17 cellular contexts compared by ENCODE assay signal in genomic region chr3:83514130-83514914, GRCh38.
DNase-seq lines count a peak whose midpoint lies in the region; ATAC-seq and TF ChIP-seq lines count a peak whose summit lies in the region.
"Had no signal": no experiment of that assay in that cellular context is flagged by ENCODE, and none has a peak within 500 bp of the region (broad histone marks: within the 10 kb centered on the region; RNA-seq: fewer than 3 reads in every experiment).

No MANE protein-coding gene starts in this region.

- no peaks in the 10 kb centered on the region for H3K4me1 ChIP-seq in CD8-positive, alpha-beta memory T cell (ENCODE audit: insufficient read depth, low read length)

- POLR2A ChIA-PET in CD8-positive, alpha-beta memory T cell (lab: Charles Lee) = interaction anchor here (0.7 kb wide), 1 partner anchor 284 kb away, joined by 3 read pairs; no protein-coding TSS in a partner anchor

- H3K27me3 ChIP-seq in MG63 (no peaks in the 10 kb centered on the region), brain microvascular endothelial cell (replicated peaks) (no peaks in the 10 kb centered on the region)
- no peaks in the 10 kb centered on the region for H3K27me3 ChIP-seq in CD8-positive, alpha-beta memory T cell (ENCODE audit: insufficient read depth, low read length, poor library complexity, severe bottlenecking)
- H3K27me3 ChIP-seq: neural progenitor cell had no signal

- no peak overlapping the region for H3K27ac Mint-ChIP-seq in activated T-helper 1 cell treated with anti-CD3 and anti-CD28 coated beads, Interleukin-12 subunit alpha, Interleukin-12 subunit beta, Interleukin-2, Interleukin-4 antibody, amounts not matched to agents 30 ng/mL and 10 ng/mL and 1 ng/mL, durations not matched to agents 14 hours and 24 hours and 36 hours
- peak overlapping the region in 1 of 8 donors; percentile 22 for H3K27ac Mint-ChIP-seq in CD8-positive, alpha-beta memory T cell
- H3K27ac Mint-ChIP-seq: neural progenitor cell, T-cell had no signal

- no peak for ATAC-seq in HG03439 (IDR thresholded peaks at IDR 0.05; ENCODE audit: unreplicated experiment)
- ATAC-seq: HCT116, right cardiac atrium, T-cell had no signal

- H3K27ac ChIP-seq in brain microvascular endothelial cell = no peak overlapping the region
- H3K27ac ChIP-seq in CD8-positive, alpha-beta memory T cell (ENCODE audit: low read depth, low read length) = no peak overlapping the region
- H3K27ac ChIP-seq: neural progenitor cell had no signal

- H3K4me3 ChIP-seq in MG63 = no peak overlapping the region
- no peak overlapping the region for H3K4me3 ChIP-seq in brain microvascular endothelial cell (ENCODE audit: low read depth, low read length)
- no peak overlapping the region for H3K4me3 ChIP-seq in CD8-positive, alpha-beta memory T cell (ENCODE audit: low read length)
- H3K4me3 ChIP-seq: neural progenitor cell had no signal

- CTCF ChIA-PET in CD8-positive, alpha-beta memory T cell (lab: Charles Lee) = no interaction called here

- H3K36me3 ChIP-seq in MG63 (no peaks in the 10 kb centered on the region), brain microvascular endothelial cell (replicated peaks) (no peaks in the 10 kb centered on the region)
- H3K36me3 ChIP-seq in CD8-positive, alpha-beta memory T cell (ENCODE audit: insufficient read depth, low read length) = no peaks in the 10 kb centered on the region
- H3K36me3 ChIP-seq: neural progenitor cell had no signal

- H3K9me3 Mint-ChIP-seq in activated T-helper 1 cell treated with anti-CD3 and anti-CD28 coated beads, Interleukin-12 subunit alpha, Interleukin-12 subunit beta, Interleukin-2, Interleukin-4 antibody, amounts not matched to agents 30 ng/mL and 10 ng/mL and 1 ng/mL, durations not matched to agents 14 hours and 24 hours and 36 hours = peaks cover 12% of the 10 kb centered on the region
- peaks cover 7 to 33% (median 17%) of the 10 kb centered on the region in 5 donors for H3K9me3 Mint-ChIP-seq in CD8-positive, alpha-beta memory T cell
- H3K9me3 Mint-ChIP-seq: neural progenitor cell had no signal

- no peaks in the 10 kb centered on the region for H3K9me3 ChIP-seq in MG63
- no peaks in the 10 kb centered on the region for H3K9me3 ChIP-seq in CD8-positive, alpha-beta memory T cell (ENCODE audit: low read length)

- no peaks in the 10 kb centered on the region for H3K36me3 Mint-ChIP-seq in activated T-helper 1 cell treated with anti-CD3 and anti-CD28 coated beads, Interleukin-12 subunit alpha, Interleukin-12 subunit beta, Interleukin-2, Interleukin-4 antibody, amounts not matched to agents 30 ng/mL and 10 ng/mL and 1 ng/mL, durations not matched to agents 14 hours and 24 hours and 36 hours (ENCODE audit: low read depth)
- no peaks in the 10 kb centered on the region for H3K36me3 Mint-ChIP-seq in CD8-positive, alpha-beta memory T cell
- H3K36me3 Mint-ChIP-seq: neural progenitor cell, T-cell had no signal

- H3K27me3 Mint-ChIP-seq in activated T-helper 1 cell treated with anti-CD3 and anti-CD28 coated beads, Interleukin-12 subunit alpha, Interleukin-12 subunit beta, Interleukin-2, Interleukin-4 antibody, amounts not matched to agents 30 ng/mL and 10 ng/mL and 1 ng/mL, durations not matched to agents 14 hours and 24 hours and 36 hours (ENCODE audit: insufficient read depth) = no peaks in the 10 kb centered on the region
- no peaks in the 10 kb centered on the region for H3K27me3 Mint-ChIP-seq in CD8-positive, alpha-beta memory T cell
- H3K27me3 Mint-ChIP-seq: T-cell had no signal

- H3K4me1 Mint-ChIP-seq in activated T-helper 1 cell treated with anti-CD3 and anti-CD28 coated beads, Interleukin-12 subunit alpha, Interleukin-12 subunit beta, Interleukin-2, Interleukin-4 antibody, amounts not matched to agents 30 ng/mL and 10 ng/mL and 1 ng/mL, durations not matched to agents 14 hours and 24 hours and 36 hours (ENCODE audit: low read depth) = no peaks in the 10 kb centered on the region
- no peaks in the 10 kb centered on the region for H3K4me1 Mint-ChIP-seq in CD8-positive, alpha-beta memory T cell
- H3K4me1 Mint-ChIP-seq: T-cell had no signal

- TF ChIP-seq CTCF in brain microvascular endothelial cell (IDR thresholded peaks at IDR 0.05; ENCODE audit: low read depth, low read length, missing control alignments) = no peak

- intact Hi-C loops in activated T-helper 1 cell treated with anti-CD3 and anti-CD28 coated beads, Interleukin-12 subunit alpha, Interleukin-12 subunit beta, Interleukin-2, Interleukin-4 antibody, amounts not matched to agents 30 ng/mL and 10 ng/mL and 1 ng/mL, durations not matched to agents 14 hours and 24 hours and 36 hours (cut with micrococcal nuclease) = no loop called here

- H3K4me3 Mint-ChIP-seq in activated T-helper 1 cell treated with anti-CD3 and anti-CD28 coated beads, Interleukin-12 subunit alpha, Interleukin-12 subunit beta, Interleukin-2, Interleukin-4 antibody, amounts not matched to agents 30 ng/mL and 10 ng/mL and 1 ng/mL, durations not matched to agents 14 hours and 24 hours and 36 hours = no peak overlapping the region
- H3K4me3 Mint-ChIP-seq in CD8-positive, alpha-beta memory T cell = no peak overlapping the region
- H3K4me3 Mint-ChIP-seq: neural progenitor cell, T-cell had no signal

- in situ Hi-C loops in brain microvascular endothelial cell (cut with HindIII; ENCODE audit: low pct_ligation_motif_present, low sequenced_read_pairs) = no loop called here

- peak; percentile 80 for DNase-seq in ELF-1 (ENCODE audit: low read depth, low spot score)
- DNase-seq in MG63 = peak; percentile 13
- peak; percentile 4 for DNase-seq in brain microvascular endothelial cell
- peak; percentile 25 for DNase-seq in kidney glomerular epithelial cell (lab: John Stamatoyannopoulos, UW)
- DNase-seq in activated T-helper 1 cell treated with anti-CD3 and anti-CD28 coated beads, Interleukin-12 subunit alpha, Interleukin-12 subunit beta, Interleukin-2, Interleukin-4 antibody, amounts not matched to agents 30 ng/mL and 10 ng/mL and 1 ng/mL, durations not matched to agents 14 hours and 24 hours and 36 hours (ENCODE audit: low spot score) = no peak
- DNase-seq in CD8-positive, alpha-beta memory T cell = no peak
- no peak for DNase-seq in activated naive CD4-positive, alpha-beta T cell (lab: John Stamatoyannopoulos, UW)
- DNase-seq: MV-4-11; NCI-H2029 treated with DMSO at 0.1 percent for 48 hours; NCI-H526 treated with DMSO at 0.1 percent for 48 hours; right cardiac atrium; RPMI8226; stimulated activated CD4-positive, alpha-beta T cell treated with anti-CD3 and anti-CD28 coated beads, Interleukin-4, amount 100 ng/mL, for 1 hour; T-cell had no signal

Comparison
In these comparisons a context has a peak if more than half of its experiments do, and no peak if none do; other contexts are left out.
1. DNase-seq: peak in ELF-1 (single experiment), MG63 (single experiment), brain microvascular endothelial cell (single experiment) and kidney glomerular epithelial cell (single experiment); none in activated T-helper 1 cell treated with anti-CD3 and anti-CD28 coated beads, Interleukin-12 subunit alpha, Interleukin-12 subunit beta, Interleukin-2, Interleukin-4 antibody, amounts not matched to agents 30 ng/mL and 10 ng/mL and 1 ng/mL, durations not matched to agents 14 hours and 24 hours and 36 hours (single experiment), CD8-positive, alpha-beta memory T cell (0 of 5) and activated naive CD4-positive, alpha-beta T cell (0 of 4).